In the genomic region with DNA sequence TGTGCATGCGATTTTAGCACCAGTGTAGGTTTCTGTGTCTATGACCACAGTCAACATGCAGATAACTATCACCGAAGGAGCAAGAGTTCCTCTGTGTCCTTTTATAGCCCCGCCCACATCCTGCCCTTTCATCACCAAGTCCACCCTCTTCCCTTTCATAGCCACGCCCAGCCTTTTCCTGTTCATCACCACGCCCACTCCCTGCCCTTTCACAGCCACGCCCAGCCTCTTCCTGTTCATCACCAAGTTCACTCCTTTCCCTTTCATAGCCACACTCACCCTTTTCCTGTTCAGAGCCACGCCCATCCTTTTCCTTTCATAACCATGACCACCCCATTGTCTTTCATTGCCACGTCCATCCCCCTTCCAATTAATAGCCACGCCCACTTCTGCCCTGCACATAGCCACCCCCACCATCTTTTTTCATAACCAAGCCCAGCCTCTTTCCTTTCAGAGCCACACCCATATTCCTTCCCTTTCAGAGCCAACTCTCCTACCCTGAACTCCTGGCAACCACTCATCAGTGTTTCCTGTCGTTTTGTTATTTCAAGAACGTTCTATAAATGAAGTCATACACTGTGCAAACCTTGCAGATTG, we compare ENCODE assay signal across 8 cellular contexts.
DNase-seq lines count a peak whose midpoint lies in the region; ATAC-seq and TF ChIP-seq lines count a peak whose summit lies in the region.

No MANE protein-coding gene starts in this region.

- H3K9me3 Mint-ChIP-seq in WTC11 (peaks cover 8% of the 10 kb centered on the region), chondrocyte (ENCODE audit: low read depth) (peaks cover 9% of the 10 kb centered on the region)

- H3K4me1 Mint-ChIP-seq in WTC11 (peaks cover 10% of the 10 kb centered on the region), chondrocyte (ENCODE audit: low read depth) (peaks cover 10% of the 10 kb centered on the region)

- H3K36me3 Mint-ChIP-seq in WTC11: no peaks in the 10 kb centered on the region
- H3K36me3 Mint-ChIP-seq in chondrocyte (ENCODE audit: low read depth): peaks cover 2% of the 10 kb centered on the region

- POLR2A ChIA-PET in WTC11 (lab: Charles Lee): no interaction called here

- ATAC-seq in HG03571 (IDR thresholded peaks at IDR 0.05; ENCODE audit: unreplicated experiment) (peak; percentile 55), WTC11 (peak; percentile 97)

- no peak overlapping the region for H3K27ac Mint-ChIP-seq in WTC11
- H3K27ac Mint-ChIP-seq in chondrocyte (ENCODE audit: unreplicated experiment): peak overlapping the region; percentile 66

- H3K27me3 Mint-ChIP-seq in WTC11 (ENCODE audit: low read depth) (no peaks in the 10 kb centered on the region), chondrocyte (ENCODE audit: low read depth) (peaks cover 1% of the 10 kb centered on the region)

- DNase-seq in DMS153 (lab: John Stamatoyannopoulos, UW) (peak; percentile 98), WTC11 (ENCODE audit: low spot score) (peak; percentile 46), chondrocyte (ENCODE audit: low spot score) (no peak), pulmonary artery endothelial cell (ENCODE audit: low read depth, low spot score) (peak; percentile 98), NCI-H226 (no peak), Ammon's horn (ENCODE audit: low spot score) (no peak), AG08395 (ENCODE audit: low spot score) (no peak)

- TF ChIP-seq CTCF in WTC11 (IDR thresholded peaks at IDR 0.05) (no peak), chondrocyte (IDR thresholded peaks at IDR 0.05) (no peak)

- H3K4me3 Mint-ChIP-seq in WTC11: no peak overlapping the region
- no peak overlapping the region for H3K4me3 Mint-ChIP-seq in chondrocyte (ENCODE audit: unreplicated experiment)

- CTCF ChIA-PET in WTC11 (lab: Charles Lee): interaction anchor here (1.0 kb wide), 1 partner anchor 156 kb away, joined by 3 read pairs; no protein-coding TSS in a partner anchor

TF ChIP-seq in WTC11, 78 proteins besides CTCF, POLR2A, EP300 and RAD21:
- TF ChIP-seq, protein P1, sequence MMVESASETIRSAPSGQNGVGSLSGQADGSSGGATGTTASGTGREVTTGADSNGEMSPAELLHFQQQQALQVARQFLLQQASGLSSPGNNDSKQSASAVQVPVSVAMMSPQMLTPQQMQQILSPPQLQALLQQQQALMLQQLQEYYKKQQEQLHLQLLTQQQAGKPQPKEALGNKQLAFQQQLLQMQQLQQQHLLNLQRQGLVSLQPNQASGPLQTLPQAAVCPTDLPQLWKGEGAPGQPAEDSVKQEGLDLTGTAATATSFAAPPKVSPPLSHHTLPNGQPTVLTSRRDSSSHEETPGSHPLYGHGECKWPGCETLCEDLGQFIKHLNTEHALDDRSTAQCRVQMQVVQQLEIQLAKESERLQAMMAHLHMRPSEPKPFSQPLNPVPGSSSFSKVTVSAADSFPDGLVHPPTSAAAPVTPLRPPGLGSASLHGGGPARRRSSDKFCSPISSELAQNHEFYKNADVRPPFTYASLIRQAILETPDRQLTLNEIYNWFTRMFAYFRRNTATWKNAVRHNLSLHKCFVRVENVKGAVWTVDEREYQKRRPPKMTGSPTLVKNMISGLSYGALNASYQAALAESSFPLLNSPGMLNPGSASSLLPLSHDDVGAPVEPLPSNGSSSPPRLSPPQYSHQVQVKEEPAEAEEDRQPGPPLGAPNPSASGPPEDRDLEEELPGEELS (CRISPR knock-in tag; IDR thresholded peaks at IDR 0.05): no peak
- TF ChIP-seq HMGA2 (CRISPR knock-in tag; IDR thresholded peaks at IDR 0.05) (no peak), ZNF121 (CRISPR knock-in tag; IDR thresholded peaks at IDR 0.05) (no peak), RELA (CRISPR knock-in tag; IDR thresholded peaks at IDR 0.05; ENCODE audit: borderline replicate concordance) (no peak), ZNF317 (CRISPR knock-in tag; IDR thresholded peaks at IDR 0.05; ENCODE audit: borderline replicate concordance, low read depth) (no peak), GRHL2 (CRISPR knock-in tag; IDR thresholded peaks at IDR 0.05; ENCODE audit: insufficient replicate concordance, severe bottlenecking) (no peak), TCF7 (CRISPR knock-in tag; IDR thresholded peaks at IDR 0.05; ENCODE audit: low read depth) (no peak)
- TF ChIP-seq, protein P2, sequence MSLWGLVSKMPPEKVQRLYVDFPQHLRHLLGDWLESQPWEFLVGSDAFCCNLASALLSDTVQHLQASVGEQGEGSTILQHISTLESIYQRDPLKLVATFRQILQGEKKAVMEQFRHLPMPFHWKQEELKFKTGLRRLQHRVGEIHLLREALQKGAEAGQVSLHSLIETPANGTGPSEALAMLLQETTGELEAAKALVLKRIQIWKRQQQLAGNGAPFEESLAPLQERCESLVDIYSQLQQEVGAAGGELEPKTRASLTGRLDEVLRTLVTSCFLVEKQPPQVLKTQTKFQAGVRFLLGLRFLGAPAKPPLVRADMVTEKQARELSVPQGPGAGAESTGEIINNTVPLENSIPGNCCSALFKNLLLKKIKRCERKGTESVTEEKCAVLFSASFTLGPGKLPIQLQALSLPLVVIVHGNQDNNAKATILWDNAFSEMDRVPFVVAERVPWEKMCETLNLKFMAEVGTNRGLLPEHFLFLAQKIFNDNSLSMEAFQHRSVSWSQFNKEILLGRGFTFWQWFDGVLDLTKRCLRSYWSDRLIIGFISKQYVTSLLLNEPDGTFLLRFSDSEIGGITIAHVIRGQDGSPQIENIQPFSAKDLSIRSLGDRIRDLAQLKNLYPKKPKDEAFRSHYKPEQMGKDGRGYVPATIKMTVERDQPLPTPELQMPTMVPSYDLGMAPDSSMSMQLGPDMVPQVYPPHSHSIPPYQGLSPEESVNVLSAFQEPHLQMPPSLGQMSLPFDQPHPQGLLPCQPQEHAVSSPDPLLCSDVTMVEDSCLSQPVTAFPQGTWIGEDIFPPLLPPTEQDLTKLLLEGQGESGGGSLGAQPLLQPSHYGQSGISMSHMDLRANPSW (CRISPR knock-in tag; conservative IDR thresholded peaks at IDR 0.05; ENCODE audit: low read depth): no peak
- TF ChIP-seq, protein P3, sequence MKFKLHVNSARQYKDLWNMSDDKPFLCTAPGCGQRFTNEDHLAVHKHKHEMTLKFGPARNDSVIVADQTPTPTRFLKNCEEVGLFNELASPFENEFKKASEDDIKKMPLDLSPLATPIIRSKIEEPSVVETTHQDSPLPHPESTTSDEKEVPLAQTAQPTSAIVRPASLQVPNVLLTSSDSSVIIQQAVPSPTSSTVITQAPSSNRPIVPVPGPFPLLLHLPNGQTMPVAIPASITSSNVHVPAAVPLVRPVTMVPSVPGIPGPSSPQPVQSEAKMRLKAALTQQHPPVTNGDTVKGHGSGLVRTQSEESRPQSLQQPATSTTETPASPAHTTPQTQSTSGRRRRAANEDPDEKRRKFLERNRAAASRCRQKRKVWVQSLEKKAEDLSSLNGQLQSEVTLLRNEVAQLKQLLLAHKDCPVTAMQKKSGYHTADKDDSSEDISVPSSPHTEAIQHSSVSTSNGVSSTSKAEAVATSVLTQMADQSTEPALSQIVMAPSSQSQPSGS (CRISPR knock-in tag; IDR thresholded peaks at IDR 0.05; ENCODE audit: borderline replicate concordance, low read depth): no peak

Comparison
In these comparisons a context has a peak if more than half of its experiments do, and no peak if none do; other contexts are left out.
1. DNase-seq: peak in DMS153 (single experiment), WTC11 (single experiment) and pulmonary artery endothelial cell (single experiment); none in chondrocyte (single experiment), NCI-H226 (single experiment), Ammon's horn (single experiment) and AG08395 (single experiment).